Comparison of ENCODE assay signal across 1 cellular context in the genomic region with DNA sequence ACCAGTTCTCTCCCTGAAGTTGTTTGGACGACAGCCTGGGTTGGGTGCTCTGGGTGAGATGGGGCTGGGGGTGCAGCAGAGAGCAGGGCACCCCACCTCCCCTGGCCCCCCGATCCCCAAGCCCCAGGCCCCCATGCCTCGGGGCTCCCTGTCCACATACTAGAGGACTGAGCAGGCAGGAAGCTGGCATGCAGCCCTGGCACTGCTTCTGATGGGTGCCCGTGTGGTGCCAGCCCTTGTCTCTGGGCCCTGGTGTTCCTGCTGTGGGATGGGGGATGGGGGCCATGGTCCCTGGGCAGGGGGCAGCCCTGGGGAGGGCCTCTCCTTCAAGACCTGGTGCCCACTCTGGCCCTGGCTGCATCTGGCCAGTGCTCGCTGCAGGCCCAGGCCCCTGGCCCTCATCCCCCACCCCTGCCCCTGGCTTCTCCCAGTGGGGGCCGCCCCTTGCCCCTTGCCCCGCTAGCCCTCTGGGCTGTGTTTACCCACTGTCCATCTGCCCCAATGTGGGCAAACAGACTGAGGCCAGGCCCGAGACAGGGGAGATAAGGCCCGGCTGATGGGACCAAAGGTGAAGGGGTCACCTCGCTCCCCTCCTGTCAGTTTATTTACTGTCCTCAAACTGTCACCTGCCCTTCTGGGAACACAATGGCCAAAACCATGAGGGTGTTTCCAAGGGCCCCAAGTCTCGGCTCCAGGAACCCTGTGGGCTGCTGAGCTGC.
TF ChIP-seq lines count a peak whose summit lies in the region.

No MANE protein-coding gene starts in this region.

TF ChIP-seq in HepG2, 621 proteins besides CTCF, POLR2A, EP300 and RAD21 (continued from another document and continues in another):
- TF ChIP-seq MLXIP (CRISPR knock-in tag; IDR thresholded peaks at IDR 0.05; ENCODE audit: borderline replicate concordance): no peak
- no peak for TF ChIP-seq POLR2AphosphoS5 (IDR thresholded peaks at IDR 0.05; ENCODE audit: low read depth, low read length)
- TF ChIP-seq CENPT (CRISPR knock-in tag; IDR thresholded peaks at IDR 0.05; ENCODE audit: low read depth): no peak
- peak; percentile 48; the same call in 1 of the 2 replicates for TF ChIP-seq ZNF678 (CRISPR knock-in tag; IDR thresholded peaks at IDR 0.05)
- no peak for TF ChIP-seq NRL (CRISPR knock-in tag; IDR thresholded peaks at IDR 0.05; ENCODE audit: borderline replicate concordance)
- no peak for TF ChIP-seq BHLHE40 (IDR thresholded peaks at IDR 0.05; ENCODE audit: low read length)
- TF ChIP-seq, protein P1, sequence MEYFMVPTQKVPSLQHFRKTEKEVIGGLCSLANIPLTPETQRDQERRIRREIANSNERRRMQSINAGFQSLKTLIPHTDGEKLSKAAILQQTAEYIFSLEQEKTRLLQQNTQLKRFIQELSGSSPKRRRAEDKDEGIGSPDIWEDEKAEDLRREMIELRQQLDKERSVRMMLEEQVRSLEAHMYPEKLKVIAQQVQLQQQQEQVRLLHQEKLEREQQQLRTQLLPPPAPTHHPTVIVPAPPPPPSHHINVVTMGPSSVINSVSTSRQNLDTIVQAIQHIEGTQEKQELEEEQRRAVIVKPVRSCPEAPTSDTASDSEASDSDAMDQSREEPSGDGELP (IDR thresholded peaks at IDR 0.05; ENCODE audit: borderline replicate concordance, low read depth): peak; percentile 88
- TF ChIP-seq, protein P2, sequence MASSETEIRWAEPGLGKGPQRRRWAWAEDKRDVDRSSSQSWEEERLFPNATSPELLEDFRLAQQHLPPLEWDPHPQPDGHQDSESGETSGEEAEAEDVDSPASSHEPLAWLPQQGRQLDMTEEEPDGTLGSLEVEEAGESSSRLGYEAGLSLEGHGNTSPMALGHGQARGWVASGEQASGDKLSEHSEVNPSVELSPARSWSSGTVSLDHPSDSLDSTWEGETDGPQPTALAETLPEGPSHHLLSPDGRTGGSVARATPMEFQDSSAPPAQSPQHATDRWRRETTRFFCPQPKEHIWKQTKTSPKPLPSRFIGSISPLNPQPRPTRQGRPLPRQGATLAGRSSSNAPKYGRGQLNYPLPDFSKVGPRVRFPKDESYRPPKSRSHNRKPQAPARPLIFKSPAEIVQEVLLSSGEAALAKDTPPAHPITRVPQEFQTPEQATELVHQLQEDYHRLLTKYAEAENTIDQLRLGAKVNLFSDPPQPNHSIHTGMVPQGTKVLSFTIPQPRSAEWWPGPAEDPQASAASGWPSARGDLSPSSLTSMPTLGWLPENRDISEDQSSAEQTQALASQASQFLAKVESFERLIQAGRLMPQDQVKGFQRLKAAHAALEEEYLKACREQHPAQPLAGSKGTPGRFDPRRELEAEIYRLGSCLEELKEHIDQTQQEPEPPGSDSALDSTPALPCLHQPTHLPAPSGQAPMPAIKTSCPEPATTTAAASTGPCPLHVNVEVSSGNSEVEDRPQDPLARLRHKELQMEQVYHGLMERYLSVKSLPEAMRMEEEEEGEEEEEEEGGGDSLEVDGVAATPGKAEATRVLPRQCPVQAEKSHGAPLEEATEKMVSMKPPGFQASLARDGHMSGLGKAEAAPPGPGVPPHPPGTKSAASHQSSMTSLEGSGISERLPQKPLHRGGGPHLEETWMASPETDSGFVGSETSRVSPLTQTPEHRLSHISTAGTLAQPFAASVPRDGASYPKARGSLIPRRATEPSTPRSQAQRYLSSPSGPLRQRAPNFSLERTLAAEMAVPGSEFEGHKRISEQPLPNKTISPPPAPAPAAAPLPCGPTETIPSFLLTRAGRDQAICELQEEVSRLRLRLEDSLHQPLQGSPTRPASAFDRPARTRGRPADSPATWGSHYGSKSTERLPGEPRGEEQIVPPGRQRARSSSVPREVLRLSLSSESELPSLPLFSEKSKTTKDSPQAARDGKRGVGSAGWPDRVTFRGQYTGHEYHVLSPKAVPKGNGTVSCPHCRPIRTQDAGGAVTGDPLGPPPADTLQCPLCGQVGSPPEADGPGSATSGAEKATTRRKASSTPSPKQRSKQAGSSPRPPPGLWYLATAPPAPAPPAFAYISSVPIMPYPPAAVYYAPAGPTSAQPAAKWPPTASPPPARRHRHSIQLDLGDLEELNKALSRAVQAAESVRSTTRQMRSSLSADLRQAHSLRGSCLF (CRISPR knock-in tag; IDR thresholded peaks at IDR 0.05; ENCODE audit: borderline replicate concordance): no peak
- no peak for TF ChIP-seq ZNF333 (CRISPR knock-in tag; IDR thresholded peaks at IDR 0.05; ENCODE audit: borderline replicate concordance)
- TF ChIP-seq U2AF2 (IDR thresholded peaks at IDR 0.05; ENCODE audit: low read depth, low read length): no peak
- TF ChIP-seq, protein P3, sequence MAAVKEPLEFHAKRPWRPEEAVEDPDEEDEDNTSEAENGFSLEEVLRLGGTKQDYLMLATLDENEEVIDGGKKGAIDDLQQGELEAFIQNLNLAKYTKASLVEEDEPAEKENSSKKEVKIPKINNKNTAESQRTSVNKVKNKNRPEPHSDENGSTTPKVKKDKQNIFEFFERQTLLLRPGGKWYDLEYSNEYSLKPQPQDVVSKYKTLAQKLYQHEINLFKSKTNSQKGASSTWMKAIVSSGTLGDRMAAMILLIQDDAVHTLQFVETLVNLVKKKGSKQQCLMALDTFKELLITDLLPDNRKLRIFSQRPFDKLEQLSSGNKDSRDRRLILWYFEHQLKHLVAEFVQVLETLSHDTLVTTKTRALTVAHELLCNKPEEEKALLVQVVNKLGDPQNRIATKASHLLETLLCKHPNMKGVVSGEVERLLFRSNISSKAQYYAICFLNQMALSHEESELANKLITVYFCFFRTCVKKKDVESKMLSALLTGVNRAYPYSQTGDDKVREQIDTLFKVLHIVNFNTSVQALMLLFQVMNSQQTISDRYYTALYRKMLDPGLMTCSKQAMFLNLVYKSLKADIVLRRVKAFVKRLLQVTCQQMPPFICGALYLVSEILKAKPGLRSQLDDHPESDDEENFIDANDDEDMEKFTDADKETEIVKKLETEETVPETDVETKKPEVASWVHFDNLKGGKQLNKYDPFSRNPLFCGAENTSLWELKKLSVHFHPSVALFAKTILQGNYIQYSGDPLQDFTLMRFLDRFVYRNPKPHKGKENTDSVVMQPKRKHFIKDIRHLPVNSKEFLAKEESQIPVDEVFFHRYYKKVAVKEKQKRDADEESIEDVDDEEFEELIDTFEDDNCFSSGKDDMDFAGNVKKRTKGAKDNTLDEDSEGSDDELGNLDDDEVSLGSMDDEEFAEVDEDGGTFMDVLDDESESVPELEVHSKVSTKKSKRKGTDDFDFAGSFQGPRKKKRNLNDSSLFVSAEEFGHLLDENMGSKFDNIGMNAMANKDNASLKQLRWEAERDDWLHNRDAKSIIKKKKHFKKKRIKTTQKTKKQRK (IDR thresholded peaks at IDR 0.05; ENCODE audit: low read length): no peak
- TF ChIP-seq ZNF839 (CRISPR knock-in tag; IDR thresholded peaks at IDR 0.05; ENCODE audit: borderline replicate concordance): no peak
- no peak for TF ChIP-seq ZFP62 (CRISPR knock-in tag; IDR thresholded peaks at IDR 0.05)
- peak; percentile 38; the same call in 1 of the 2 replicates for TF ChIP-seq SAFB2 (CRISPR knock-in tag; IDR thresholded peaks at IDR 0.05; ENCODE audit: borderline replicate concordance, low read depth)
- TF ChIP-seq TAF15 (IDR thresholded peaks at IDR 0.05; ENCODE audit: low read depth, low read length, poor library complexity, severe bottlenecking): no peak
- peak; percentile 93 for TF ChIP-seq RXRB (CRISPR knock-in tag; IDR thresholded peaks at IDR 0.05; ENCODE audit: borderline replicate concordance)
- TF ChIP-seq RFXANK (CRISPR knock-in tag; IDR thresholded peaks at IDR 0.05): no peak
- TF ChIP-seq PRPF4 (IDR thresholded peaks at IDR 0.05; ENCODE audit: low read depth, low read length, poor library complexity, severe bottlenecking): no peak
- TF ChIP-seq JUND (CRISPR knock-in tag; IDR thresholded peaks at IDR 0.05): peak; percentile 30; the same call in 1 of the 2 replicates
- peak; percentile 94 for TF ChIP-seq ZBTB7A (CRISPR knock-in tag; IDR thresholded peaks at IDR 0.05)
- no peak for TF ChIP-seq NR3C1 (CRISPR knock-in tag; IDR thresholded peaks at IDR 0.05)
- TF ChIP-seq, protein P4, sequence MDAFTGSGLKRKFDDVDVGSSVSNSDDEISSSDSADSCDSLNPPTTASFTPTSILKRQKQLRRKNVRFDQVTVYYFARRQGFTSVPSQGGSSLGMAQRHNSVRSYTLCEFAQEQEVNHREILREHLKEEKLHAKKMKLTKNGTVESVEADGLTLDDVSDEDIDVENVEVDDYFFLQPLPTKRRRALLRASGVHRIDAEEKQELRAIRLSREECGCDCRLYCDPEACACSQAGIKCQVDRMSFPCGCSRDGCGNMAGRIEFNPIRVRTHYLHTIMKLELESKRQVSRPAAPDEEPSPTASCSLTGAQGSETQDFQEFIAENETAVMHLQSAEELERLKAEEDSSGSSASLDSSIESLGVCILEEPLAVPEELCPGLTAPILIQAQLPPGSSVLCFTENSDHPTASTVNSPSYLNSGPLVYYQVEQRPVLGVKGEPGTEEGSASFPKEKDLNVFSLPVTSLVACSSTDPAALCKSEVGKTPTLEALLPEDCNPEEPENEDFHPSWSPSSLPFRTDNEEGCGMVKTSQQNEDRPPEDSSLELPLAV (CRISPR knock-in tag; conservative IDR thresholded peaks at IDR 0.05; ENCODE audit: low read depth): no peak
- no peak for TF ChIP-seq ZNF7 (CRISPR knock-in tag; IDR thresholded peaks at IDR 0.05)
- TF ChIP-seq KDM1A (CRISPR knock-in tag; IDR thresholded peaks at IDR 0.05): peak; percentile 83; the same call in 1 of the 2 replicates
- TF ChIP-seq, protein P5, sequence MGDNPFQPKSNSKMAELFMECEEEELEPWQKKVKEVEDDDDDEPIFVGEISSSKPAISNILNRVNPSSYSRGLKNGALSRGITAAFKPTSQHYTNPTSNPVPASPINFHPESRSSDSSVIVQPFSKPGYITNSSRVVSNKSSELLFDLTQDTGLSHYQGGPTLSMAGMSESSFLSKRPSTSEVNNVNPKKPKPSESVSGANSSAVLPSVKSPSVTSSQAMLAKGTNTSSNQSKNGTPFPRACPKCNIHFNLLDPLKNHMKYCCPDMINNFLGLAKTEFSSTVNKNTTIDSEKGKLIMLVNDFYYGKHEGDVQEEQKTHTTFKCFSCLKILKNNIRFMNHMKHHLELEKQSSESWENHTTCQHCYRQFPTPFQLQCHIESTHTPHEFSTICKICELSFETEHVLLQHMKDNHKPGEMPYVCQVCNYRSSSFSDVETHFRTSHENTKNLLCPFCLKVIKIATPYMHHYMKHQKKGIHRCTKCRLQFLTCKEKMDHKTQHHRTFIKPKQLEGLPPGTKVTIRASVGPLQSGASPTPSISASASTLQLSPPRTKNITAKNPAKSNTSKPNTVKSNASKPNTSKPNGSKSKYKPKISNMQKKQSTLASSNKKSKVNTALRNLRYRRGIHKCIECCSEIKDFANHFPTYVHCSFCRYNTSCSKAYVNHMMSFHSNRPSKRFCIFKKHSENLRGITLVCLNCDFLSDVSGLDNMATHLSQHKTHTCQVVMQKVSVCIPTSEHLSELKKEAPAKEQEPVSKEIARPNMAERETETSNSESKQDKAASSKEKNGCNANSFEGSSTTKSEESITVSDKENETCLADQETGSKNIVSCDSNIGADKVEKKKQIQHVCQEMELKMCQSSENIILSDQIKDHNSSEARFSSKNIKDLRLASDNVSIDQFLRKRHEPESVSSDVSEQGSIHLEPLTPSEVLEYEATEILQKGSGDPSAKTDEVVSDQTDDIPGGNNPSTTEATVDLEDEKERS (CRISPR knock-in tag; IDR thresholded peaks at IDR 0.05): no peak
- TF ChIP-seq SKI (IDR thresholded peaks at IDR 0.05; ENCODE audit: partially characterized antibody): peak; percentile 74
- peak; percentile 98 for TF ChIP-seq HDAC1 (CRISPR knock-in tag; IDR thresholded peaks at IDR 0.05)
- no peak for TF ChIP-seq HOXA7 (CRISPR knock-in tag; IDR thresholded peaks at IDR 0.05)
- TF ChIP-seq ATAD3A (CRISPR knock-in tag; IDR thresholded peaks at IDR 0.05): no peak
- TF ChIP-seq, protein P6, sequence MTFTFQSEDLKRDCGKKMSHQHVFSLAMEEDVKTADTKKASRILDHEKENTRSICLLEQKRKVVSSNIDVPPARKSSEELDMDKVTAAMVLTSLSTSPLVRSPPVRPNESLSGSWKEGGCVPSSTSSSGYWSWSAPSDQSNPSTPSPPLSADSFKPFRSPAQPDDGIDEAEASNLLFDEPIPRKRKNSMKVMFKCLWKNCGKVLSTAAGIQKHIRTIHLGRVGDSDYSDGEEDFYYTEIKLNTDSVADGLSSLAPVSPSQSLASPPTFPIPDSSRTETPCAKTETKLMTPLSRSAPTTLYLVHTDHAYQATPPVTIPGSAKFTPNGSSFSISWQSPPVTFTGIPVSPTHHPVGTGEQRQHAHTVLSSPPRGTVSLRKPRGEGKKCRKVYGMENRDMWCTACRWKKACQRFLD (CRISPR knock-in tag; IDR thresholded peaks at IDR 0.05; ENCODE audit: borderline replicate concordance): no peak
- TF ChIP-seq, protein P7, sequence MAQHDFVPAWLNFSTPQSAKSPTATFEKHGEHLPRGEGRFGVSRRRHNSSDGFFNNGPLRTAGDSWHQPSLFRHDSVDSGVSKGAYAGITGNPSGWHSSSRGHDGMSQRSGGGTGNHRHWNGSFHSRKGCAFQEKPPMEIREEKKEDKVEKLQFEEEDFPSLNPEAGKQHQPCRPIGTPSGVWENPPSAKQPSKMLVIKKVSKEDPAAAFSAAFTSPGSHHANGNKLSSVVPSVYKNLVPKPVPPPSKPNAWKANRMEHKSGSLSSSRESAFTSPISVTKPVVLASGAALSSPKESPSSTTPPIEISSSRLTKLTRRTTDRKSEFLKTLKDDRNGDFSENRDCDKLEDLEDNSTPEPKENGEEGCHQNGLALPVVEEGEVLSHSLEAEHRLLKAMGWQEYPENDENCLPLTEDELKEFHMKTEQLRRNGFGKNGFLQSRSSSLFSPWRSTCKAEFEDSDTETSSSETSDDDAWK (CRISPR knock-in tag; IDR thresholded peaks at IDR 0.05): no peak
- no peak for TF ChIP-seq NCOA5 (CRISPR knock-in tag; IDR thresholded peaks at IDR 0.05)
- 0 out of 2 replicates have a peak, but pooled peaks have one; percentile 34 for TF ChIP-seq ZFY (CRISPR knock-in tag; IDR thresholded peaks at IDR 0.05)
- no peak for TF ChIP-seq FOXC1 (CRISPR knock-in tag; IDR thresholded peaks at IDR 0.05; ENCODE audit: borderline replicate concordance)
- TF ChIP-seq NR0B2 (CRISPR knock-in tag; IDR thresholded peaks at IDR 0.05): no peak
- TF ChIP-seq DMAP1 (CRISPR knock-in tag; IDR thresholded peaks at IDR 0.05): no peak
